Comparison of ENCODE assay signal across 1 cellular context in the genomic region with DNA sequence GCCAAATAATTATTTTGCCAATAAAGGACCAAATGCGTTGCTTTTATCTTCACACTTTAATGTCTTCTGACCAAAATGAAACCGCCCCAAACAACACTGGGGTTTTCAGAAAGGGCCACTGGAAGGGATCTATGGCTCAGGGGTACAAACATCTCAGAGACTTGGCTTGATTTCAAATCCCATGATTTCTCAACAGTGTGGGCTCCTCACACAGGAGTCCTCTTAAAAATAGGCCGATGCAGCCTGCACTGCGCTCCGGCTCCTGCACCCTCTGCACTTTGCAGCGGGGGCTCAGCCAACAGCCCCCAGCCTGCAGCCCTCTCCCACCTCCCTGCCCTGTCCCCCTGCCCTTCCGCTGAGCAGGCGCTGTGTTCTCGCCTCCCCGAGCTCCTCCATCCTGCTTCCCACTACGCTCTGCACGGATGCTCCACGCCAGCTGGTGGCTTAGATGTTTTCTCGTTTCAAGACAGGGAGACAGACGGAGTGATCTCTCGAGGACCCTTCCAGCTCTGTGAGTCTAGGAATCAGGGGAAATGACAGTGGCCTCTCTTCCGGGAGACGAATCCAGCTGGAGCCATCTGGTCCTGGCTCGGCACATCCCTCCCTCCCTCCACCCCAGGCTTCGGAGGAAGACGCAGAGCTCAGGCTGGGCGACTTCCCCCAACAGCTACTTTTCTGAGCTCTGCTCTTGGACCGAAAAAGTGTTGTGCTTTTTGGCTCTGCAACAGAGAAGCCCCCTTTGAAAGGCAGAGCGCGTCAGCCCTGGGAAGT.
TF ChIP-seq lines count a peak whose summit lies in the region.

No MANE protein-coding gene starts in this region.

TF ChIP-seq in H1, 55 proteins besides CTCF, POLR2A, EP300 and RAD21 (continued from another document):
- TF ChIP-seq ZNF274 (IDR thresholded peaks at IDR 0.05; ENCODE audit: borderline replicate concordance, extremely low read depth, low read length) (no peak), RNF2 (IDR thresholded peaks at IDR 0.05; ENCODE audit: borderline replicate concordance, low read depth, low read length, missing control alignments, poor library complexity, severe bottlenecking) (no peak), ASH2L (IDR thresholded peaks at IDR 0.05; ENCODE audit: low read length) (no peak), SP4 (IDR thresholded peaks at IDR 0.05; ENCODE audit: low read length) (no peak), PHF8 (conservative IDR thresholded peaks at IDR 0.05; ENCODE audit: low read depth, low read length) (no peak)
- TF ChIP-seq, protein P1, sequence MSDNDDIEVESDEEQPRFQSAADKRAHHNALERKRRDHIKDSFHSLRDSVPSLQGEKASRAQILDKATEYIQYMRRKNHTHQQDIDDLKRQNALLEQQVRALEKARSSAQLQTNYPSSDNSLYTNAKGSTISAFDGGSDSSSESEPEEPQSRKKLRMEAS (IDR thresholded peaks at IDR 0.05): no peak
